8 cellular contexts compared by ENCODE assay signal in the genomic region with DNA sequence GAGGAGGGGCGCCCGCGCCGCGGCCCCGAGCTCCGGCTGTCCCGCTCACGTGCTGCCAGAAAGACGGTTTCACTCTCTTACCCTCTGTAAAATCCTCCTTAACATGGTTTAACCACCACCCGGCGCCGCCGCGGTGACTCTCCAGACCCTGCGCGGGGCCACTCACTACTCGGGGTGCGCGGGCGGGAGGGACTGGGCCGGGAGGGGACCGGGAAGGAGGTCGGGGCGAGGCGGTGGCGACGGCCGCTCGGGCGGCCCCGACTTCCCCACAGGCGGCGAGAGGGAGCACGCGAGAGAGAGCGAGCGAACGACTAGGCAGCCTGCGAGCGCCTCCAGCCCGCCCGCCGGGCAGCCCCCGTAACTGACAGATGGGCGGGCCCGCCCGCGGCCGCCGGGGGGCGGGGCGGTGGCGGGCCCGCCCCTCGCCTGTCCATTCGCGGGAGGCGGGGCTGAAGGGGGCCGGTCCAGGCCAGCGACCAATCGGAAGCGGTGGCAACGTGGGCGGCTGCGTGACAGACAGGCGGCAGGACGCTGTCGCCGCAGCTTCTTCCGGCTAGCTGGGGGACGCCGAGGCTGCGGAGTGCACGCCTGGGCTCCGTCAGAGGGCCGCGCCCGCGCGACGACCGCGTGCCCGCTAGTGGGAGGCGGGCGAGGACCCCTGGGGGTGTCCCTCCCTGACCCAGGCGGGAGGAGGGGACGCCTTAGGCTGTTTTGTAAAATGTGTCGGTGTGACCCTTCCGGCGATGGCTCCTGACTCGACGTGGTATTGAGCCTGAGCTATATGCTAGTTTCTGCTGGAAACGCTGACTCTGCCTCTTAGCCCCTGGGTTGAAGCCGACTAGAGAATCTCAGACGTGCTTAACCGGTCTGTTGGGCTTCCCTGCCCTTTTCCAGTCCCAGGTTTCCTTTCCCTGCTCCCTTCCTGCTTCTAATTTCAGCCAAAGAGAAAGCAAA. TPM values are rescaled to one million over a fixed set of nuclear protein-coding genes. Genes with fewer than 3 reads are reported as not detected.
DNase-seq lines count a peak whose midpoint lies in the region; ATAC-seq, FAIRE-seq and TF ChIP-seq lines count a peak whose summit lies in the region.

TSS of gene EEA1 (minus strand) at position 334 of the 954 bp plus-strand sequence. CDS start at position 105, 229 bp downstream.

- peaks cover 22% of the 10 kb centered on the region for H3K4me1 Mint-ChIP-seq in T-helper 1 cell treated with Interleukin-12 subunit alpha and Interleukin-12 subunit beta and Interleukin-4 antibody, amounts not matched to agents 30 μg/mL and 1 μg/mL, for 36 hours (ENCODE audit: low read depth)

- H3K9me3 Mint-ChIP-seq in T-helper 1 cell treated with Interleukin-12 subunit alpha and Interleukin-12 subunit beta and Interleukin-4 antibody, amounts not matched to agents 30 μg/mL and 1 μg/mL, for 36 hours: no peaks in the 10 kb centered on the region

- intact Hi-C loops in left ventricle myocardium superior (cut with micrococcal nuclease) (no loop called here), psoas muscle (cut with DNase I) (loop anchor here (5.0 kb wide), 2 partner anchors 142 to 147 kb away; no protein-coding TSS in a partner anchor)

- peaks cover 39% of the 10 kb centered on the region for H3K4me1 ChIP-seq in psoas muscle

- H3K27ac ChIP-seq in psoas muscle: peak within 1 kb of the TSS; percentile 94

- H3K27me3 Mint-ChIP-seq in T-helper 1 cell treated with Interleukin-12 subunit alpha and Interleukin-12 subunit beta and Interleukin-4 antibody, amounts not matched to agents 30 μg/mL and 1 μg/mL, for 36 hours (ENCODE audit: low read depth): peaks cover 21% of the 10 kb centered on the region

- peak within 1 kb of the TSS; percentile 93 for H3K27ac Mint-ChIP-seq in T-helper 1 cell treated with Interleukin-12 subunit alpha and Interleukin-12 subunit beta and Interleukin-4 antibody, amounts not matched to agents 30 μg/mL and 1 μg/mL, for 36 hours

- in situ Hi-C loops in GM13977 (cut with MboI; ENCODE audit: low pct_unique_long_range_greater_than_20kb, low sequenced_read_pairs, unreplicated experiment): no loop called here

- no peaks in the 10 kb centered on the region for H3K27me3 ChIP-seq in psoas muscle (ENCODE audit: insufficient read depth in 3 of 3, low read length in 2 of 3)

- peaks cover 7% of the 10 kb centered on the region for H3K36me3 Mint-ChIP-seq in T-helper 1 cell treated with Interleukin-12 subunit alpha and Interleukin-12 subunit beta and Interleukin-4 antibody, amounts not matched to agents 30 μg/mL and 1 μg/mL, for 36 hours (ENCODE audit: low read depth)

- no peaks in the 10 kb centered on the region for H3K9me3 ChIP-seq in psoas muscle

- H3K36me3 ChIP-seq in psoas muscle (ENCODE audit: insufficient read depth in 1 of 2, low read depth in 1 of 2): no peaks in the 10 kb centered on the region

- H3K4me3 Mint-ChIP-seq in T-helper 1 cell treated with Interleukin-12 subunit alpha and Interleukin-12 subunit beta and Interleukin-4 antibody, amounts not matched to agents 30 μg/mL and 1 μg/mL, for 36 hours: peak within 1 kb of the TSS; percentile 85

- ATAC-seq in HG02884 (IDR thresholded peaks at IDR 0.05; ENCODE audit: unreplicated experiment) (peak; percentile 87), left ventricle myocardium superior (peak; percentile 95), psoas muscle (peak; percentile 91 to 95 (median 94))

- no peak for FAIRE-seq in urothelium cell line (lab: Jason Lieb, UNC)

- 0% methylated on average over 72 to 98 of the region's 98 CpGs for WGBS in psoas muscle, 3 donors

- H3K4me3 ChIP-seq in psoas muscle: peak within 1 kb of the TSS; percentile 94

- TF ChIP-seq CTCF in GM13977 (IDR thresholded peaks at IDR 0.05; ENCODE audit: extremely low read depth, insufficient read depth, missing control alignments) (peak; percentile 42), psoas muscle (IDR thresholded peaks at IDR 0.05) (peak; percentile 15)

- peak; percentile 98 for DNase-seq in GM13977 (ENCODE audit: low spot score)
- peak; percentile 65 for DNase-seq in NCI-H1694 (lab: John Stamatoyannopoulos, UW)
- DNase-seq in amygdala (lab: John Stamatoyannopoulos, UW): peak; percentile 49 to 98 (median 95)
- DNase-seq in left ventricle myocardium superior: peak; percentile 99
- DNase-seq in psoas muscle: peak; percentile 98 to 99
- peak; percentile 96 for DNase-seq in urothelium cell line (ENCODE audit: low spot score)

RNA-seq across cellular contexts. Expression of gene EEA1, which starts in this region (rescaled TPM):
- 22.1 TPM for total RNA-seq in left ventricle myocardium superior
- total RNA-seq in psoas muscle: 10 to 100 TPM; 27.7 to 51.8 (median 37.1) TPM
- polyA plus RNA-seq in psoas muscle: 10 to 100 TPM in 1 of 3 donors, 1 to 10 TPM in 2; 4.1 to 10.9 (median 8.3) TPM

Comparison
In these comparisons a context has a peak if more than half of its experiments do, and no peak if none do; other contexts are left out.
1. Peak in every context shown above with its lines: DNase-seq, ATAC-seq, H3K4me3 ChIP-seq and H3K27ac ChIP-seq.